Comparison of ENCODE assay signal across 38 cellular contexts in genomic region chr5:176665517-176665916, GRCh38. TPM values are rescaled to one million over a fixed set of nuclear protein-coding genes. Genes with fewer than 3 reads are reported as not detected.
"Had no signal": no experiment of that assay in that cellular context is flagged by ENCODE, and none has a peak within 500 bp of the region (broad histone marks: within the 10 kb centered on the region; RNA-seq: fewer than 3 reads in every experiment).

No MANE protein-coding gene starts in this region.

- DNase-seq: activated CD4-positive, alpha-beta T cell treated with anti-CD3 and anti-CD28 coated beads for 36 hours; activated CD4-positive, alpha-beta T cell treated with anti-CD3 and anti-CD28 coated beads, Interleukin-2, amount 50 U/mL, for 1 hour; activated CD4-positive, alpha-beta T cell treated with anti-CD3 and anti-CD28 coated beads, Interleukin-2, amount 50 U/mL, for 48 hours; activated CD4-positive, CD25-positive, alpha-beta regulatory T cell; activated CD4-positive, CD25-positive, alpha-beta regulatory T cell treated with anti-CD3 and anti-CD28 coated beads, Interleukin-2, amount 50 U/mL, for 72 hours; activated CD8-positive, alpha-beta memory T cell treated with anti-CD3 and anti-CD28 coated beads for 24 hours; activated CD8-positive, alpha-beta memory T cell treated with anti-CD3 and anti-CD28 coated beads, Interleukin-2, amount 50 U/mL, for 4 hours; activated CD8-positive, alpha-beta T cell treated with anti-CD3 and anti-CD28 coated beads for 36 hours; activated effector memory CD4-positive, alpha-beta T cell treated with anti-CD3 and anti-CD28 coated beads, Interleukin-2, amount 50 U/mL, for 16 hours; activated naive CD4-positive, alpha-beta T cell treated with anti-CD3 and anti-CD28 coated beads for 36 hours; activated naive CD8-positive, alpha-beta T cell treated with anti-CD3 and anti-CD28 coated beads for 36 hours; activated naive CD8-positive, alpha-beta T cell treated with anti-CD3 and anti-CD28 coated beads, Interleukin-2, amount 50 U/mL, for 24 hours; activated T-cell treated with anti-CD3 and anti-CD28 coated beads, Interleukin-2, amount 50 U/mL, for 1 hour; activated T-cell treated with anti-CD3 and anti-CD28 coated beads, Interleukin-2, amount 50 U/mL, for 48 hours; adrenal gland; amygdala; central memory CD4-positive, alpha-beta T cell; cerebellar nuclear complex; colonic mucosa; effector CD8-positive, alpha-beta T cell; esophagus squamous epithelium; foreskin melanocyte; heart right ventricle; T-helper 1 cell; T-helper 2 cell had no signal

- H3K36me3 ChIP-seq: adrenal gland, breast epithelium, cardiac muscle cell, colonic mucosa, esophagus squamous epithelium, gastroesophageal sphincter, heart right ventricle had no signal

- H3K4me1 ChIP-seq: breast epithelium, colonic mucosa had no signal

- FAIRE-seq: endometrium, endothelial cell of umbilical vein had no signal

- H3K4me3 ChIP-seq: adrenal gland, breast epithelium, cardiac muscle cell, colonic mucosa, esophagus squamous epithelium, gastroesophageal sphincter, heart right ventricle had no signal

- H3K9me3 ChIP-seq: adrenal gland, breast epithelium, colonic mucosa, esophagus squamous epithelium, gastroesophageal sphincter, heart right ventricle had no signal

- H3K27me3 ChIP-seq: cardiac muscle cell, colonic mucosa had no signal

- ATAC-seq: activated CD4-positive, alpha-beta T cell treated with anti-CD3 and anti-CD28 coated beads for 36 hours; activated CD8-positive, alpha-beta T cell treated with anti-CD3 and anti-CD28 coated beads for 36 hours; activated naive CD8-positive, alpha-beta T cell treated with anti-CD3 and anti-CD28 coated beads, Interleukin-2, amount 50 U/mL, for 24 hours; gastroesophageal sphincter; heart right ventricle had no signal

- H3K27ac ChIP-seq: adrenal gland, breast epithelium, cardiac muscle cell, colonic mucosa, epithelial cell of prostate, esophagus squamous epithelium, gastroesophageal sphincter, heart right ventricle had no signal

RNA-seq across cellular contexts. Expression of gene EIF4E1B, which starts 35.0 kb away (rescaled TPM):
- total RNA-seq: activated CD4-positive, alpha-beta T cell treated with anti-CD3 and anti-CD28 coated beads for 36 hours; activated CD8-positive, alpha-beta T cell treated with anti-CD3 and anti-CD28 coated beads for 36 hours; activated naive CD4-positive, alpha-beta T cell treated with anti-CD3 and anti-CD28 coated beads for 36 hours; activated naive CD8-positive, alpha-beta T cell treated with anti-CD3 and anti-CD28 coated beads for 36 hours; activated T-helper 1 cell treated with anti-CD3 and anti-CD28 coated beads, Interleukin-12 subunit alpha, Interleukin-12 subunit beta, Interleukin-2, Interleukin-4 antibody, amounts not matched to agents 30 ng/mL and 10 ng/mL and 1 ng/mL, durations not matched to agents 14 hours and 24 hours and 36 hours; activated T-helper 2 cell treated with anti-CD3 and anti-CD28 coated beads, Interferon-gamma antibody, Interleukin-2, Interleukin-4, amounts not matched to agents 10 μg/mL and 5 μg/mL and 100 μg/mL, durations not matched to agents 14 hours and 24 hours and 36 hours; aorta; cardiac muscle cell; colonic mucosa; dermis microvascular lymphatic vessel endothelial cell; endothelial cell of umbilical vein; esophagus squamous epithelium; fibroblast of lung; fibroblast of villous mesenchyme; gastroesophageal sphincter; heart right ventricle had no signal
- polyA plus RNA-seq: aorta, cardiac muscle cell, endothelial cell of umbilical vein, esophagus, fibroblast of lung, heart right ventricle had no signal

RNA-seq across cellular contexts. Expression of gene SNCB, which starts 35.2 kb away (rescaled TPM):
- total RNA-seq: activated naive CD4-positive, alpha-beta T cell treated with anti-CD3 and anti-CD28 coated beads for 36 hours; activated T-helper 1 cell treated with anti-CD3 and anti-CD28 coated beads, Interleukin-12 subunit alpha, Interleukin-12 subunit beta, Interleukin-2, Interleukin-4 antibody, amounts not matched to agents 30 ng/mL and 10 ng/mL and 1 ng/mL, durations not matched to agents 14 hours and 24 hours and 36 hours; activated T-helper 2 cell treated with anti-CD3 and anti-CD28 coated beads, Interferon-gamma antibody, Interleukin-2, Interleukin-4, amounts not matched to agents 10 μg/mL and 5 μg/mL and 100 μg/mL, durations not matched to agents 14 hours and 24 hours and 36 hours; aorta; breast epithelium; colonic mucosa; endothelial cell of umbilical vein; esophagus squamous epithelium; fibroblast of villous mesenchyme; gastroesophageal sphincter had no signal
- polyA plus RNA-seq: aorta, esophagus, heart right ventricle had no signal
